ENCODE assay signal across 2 cellular contexts in the genomic region with DNA sequence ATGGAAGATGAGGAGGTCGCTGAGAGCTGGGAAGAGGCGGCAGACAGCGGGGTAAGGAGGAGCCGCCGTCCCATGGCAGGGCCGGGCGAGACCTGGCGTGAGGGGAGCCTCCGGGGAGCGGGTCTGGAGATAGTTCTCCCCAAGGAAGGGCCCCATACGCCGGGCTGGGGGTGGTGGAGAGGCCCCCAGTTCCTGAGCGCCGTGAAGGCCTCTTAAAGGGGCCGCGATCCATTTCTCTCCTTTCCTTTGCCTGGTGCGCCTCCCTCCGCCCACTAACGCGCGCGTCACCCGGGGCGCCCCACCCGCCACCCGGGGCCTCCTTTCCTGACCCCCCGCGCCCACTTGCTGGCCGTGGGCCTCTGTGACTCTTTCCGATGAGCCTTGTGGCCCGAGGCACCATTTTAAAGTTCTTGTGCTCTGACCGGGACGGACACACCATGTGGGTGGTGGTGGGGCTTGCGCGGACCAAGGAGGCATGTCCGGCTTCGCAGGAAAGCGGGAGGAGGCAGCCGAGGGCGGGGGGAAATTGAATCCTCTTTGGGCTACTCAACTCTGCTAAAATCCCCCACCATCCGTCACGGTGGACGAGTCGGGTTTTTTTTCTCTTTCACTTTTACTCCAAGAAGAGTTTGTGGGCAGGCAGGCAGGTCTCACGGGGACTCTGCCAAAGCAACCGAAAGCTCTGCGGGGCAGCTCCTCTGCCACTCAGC.
A peak's percentile ranks its signal among the peaks of the same experiment; 100 is the strongest.
TF ChIP-seq lines count a peak whose summit lies in the region.

No MANE protein-coding gene starts in this region.

TF ChIP-seq in HEK293, 187 proteins besides CTCF, POLR2A, EP300 and RAD21 (continued from another document and continues in another):
- TF ChIP-seq, protein P1, sequence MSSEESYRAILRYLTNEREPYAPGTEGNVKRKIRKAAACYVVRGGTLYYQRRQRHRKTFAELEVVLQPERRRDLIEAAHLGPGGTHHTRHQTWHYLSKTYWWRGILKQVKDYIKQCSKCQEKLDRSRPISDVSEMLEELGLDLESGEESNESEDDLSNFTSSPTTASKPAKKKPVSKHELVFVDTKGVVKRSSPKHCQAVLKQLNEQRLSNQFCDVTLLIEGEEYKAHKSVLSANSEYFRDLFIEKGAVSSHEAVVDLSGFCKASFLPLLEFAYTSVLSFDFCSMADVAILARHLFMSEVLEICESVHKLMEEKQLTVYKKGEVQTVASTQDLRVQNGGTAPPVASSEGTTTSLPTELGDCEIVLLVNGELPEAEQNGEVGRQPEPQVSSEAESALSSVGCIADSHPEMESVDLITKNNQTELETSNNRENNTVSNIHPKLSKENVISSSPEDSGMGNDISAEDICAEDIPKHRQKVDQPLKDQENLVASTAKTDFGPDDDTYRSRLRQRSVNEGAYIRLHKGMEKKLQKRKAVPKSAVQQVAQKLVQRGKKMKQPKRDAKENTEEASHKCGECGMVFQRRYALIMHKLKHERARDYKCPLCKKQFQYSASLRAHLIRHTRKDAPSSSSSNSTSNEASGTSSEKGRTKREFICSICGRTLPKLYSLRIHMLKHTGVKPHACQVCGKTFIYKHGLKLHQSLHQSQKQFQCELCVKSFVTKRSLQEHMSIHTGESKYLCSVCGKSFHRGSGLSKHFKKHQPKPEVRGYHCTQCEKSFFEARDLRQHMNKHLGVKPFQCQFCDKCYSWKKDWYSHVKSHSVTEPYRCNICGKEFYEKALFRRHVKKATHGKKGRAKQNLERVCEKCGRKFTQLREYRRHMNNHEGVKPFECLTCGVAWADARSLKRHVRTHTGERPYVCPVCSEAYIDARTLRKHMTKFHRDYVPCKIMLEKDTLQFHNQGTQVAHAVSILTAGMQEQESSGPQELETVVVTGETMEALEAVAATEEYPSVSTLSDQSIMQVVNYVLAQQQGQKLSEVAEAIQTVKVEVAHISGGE (tag by site-specific recombination; conservative IDR thresholded peaks at IDR 0.05; ENCODE audit: low read depth) = peak; percentile 42; the same call in 1 of the 2 replicates
- 0 out of 2 replicates have a peak, but pooled peaks have one; percentile 28 for TF ChIP-seq ZNF280D (tag by site-specific recombination; IDR thresholded peaks at IDR 0.05)
- peak; percentile 70; the same call in 1 of the 2 replicates for TF ChIP-seq ZNF501 (tag by site-specific recombination; IDR thresholded peaks at IDR 0.05)
- peak; percentile 97 for TF ChIP-seq ZNF335 (tag by site-specific recombination; conservative IDR thresholded peaks at IDR 0.05)
- peak; percentile 50 for TF ChIP-seq SP2 (tag by site-specific recombination; IDR thresholded peaks at IDR 0.05)
- TF ChIP-seq ZFP37 (tag by site-specific recombination; IDR thresholded peaks at IDR 0.05) = peak; percentile 48; the same call in 1 of the 2 replicates
- peak; percentile 31; the same call in 1 of the 2 replicates for TF ChIP-seq ZBTB7A (tag by site-specific recombination; IDR thresholded peaks at IDR 0.05; ENCODE audit: low read depth)
- peak; percentile 85 for TF ChIP-seq ZNF341 (tag by site-specific recombination; IDR thresholded peaks at IDR 0.05; ENCODE audit: low read depth)
- peak; percentile 73; the same call in 1 of the 2 replicates for TF ChIP-seq ZNF324 (tag by site-specific recombination; IDR thresholded peaks at IDR 0.05)
- TF ChIP-seq, protein P2, sequence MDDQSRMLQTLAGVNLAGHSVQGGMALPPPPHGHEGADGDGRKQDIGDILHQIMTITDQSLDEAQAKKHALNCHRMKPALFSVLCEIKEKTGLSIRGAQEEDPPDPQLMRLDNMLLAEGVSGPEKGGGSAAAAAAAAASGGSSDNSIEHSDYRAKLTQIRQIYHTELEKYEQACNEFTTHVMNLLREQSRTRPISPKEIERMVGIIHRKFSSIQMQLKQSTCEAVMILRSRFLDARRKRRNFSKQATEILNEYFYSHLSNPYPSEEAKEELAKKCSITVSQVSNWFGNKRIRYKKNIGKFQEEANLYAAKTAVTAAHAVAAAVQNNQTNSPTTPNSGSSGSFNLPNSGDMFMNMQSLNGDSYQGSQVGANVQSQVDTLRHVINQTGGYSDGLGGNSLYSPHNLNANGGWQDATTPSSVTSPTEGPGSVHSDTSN (CRISPR knock-in tag; IDR thresholded peaks at IDR 0.05) = peak; percentile 68; the same call in 1 of the 2 replicates
- TF ChIP-seq EGR2 (tag by site-specific recombination; IDR thresholded peaks at IDR 0.05; ENCODE audit: low read depth) = peak; percentile 96
- TF ChIP-seq FEZF1 (tag by site-specific recombination; IDR thresholded peaks at IDR 0.05) = peak; percentile 6; the same call in 1 of the 2 replicates
- TF ChIP-seq ZNF292 (tag by site-specific recombination; IDR thresholded peaks at IDR 0.05; ENCODE audit: borderline replicate concordance, low read depth) = no peak
- TF ChIP-seq ZNF76 (tag by site-specific recombination; IDR thresholded peaks at IDR 0.05; ENCODE audit: borderline replicate concordance, low read depth) = peak; percentile 76; the same call in 1 of the 2 replicates
- TF ChIP-seq TRIM28 (IDR thresholded peaks at IDR 0.05; ENCODE audit: borderline replicate concordance, low read length) = no peak
- peak; percentile 85; the same call in 1 of the 2 replicates for TF ChIP-seq ZNF561 (tag by site-specific recombination; IDR thresholded peaks at IDR 0.05; ENCODE audit: borderline replicate concordance)
- TF ChIP-seq KLF9 (tag by site-specific recombination; IDR thresholded peaks at IDR 0.05; ENCODE audit: low read depth) = peak; percentile 55

TF ChIP-seq in GM12878, 131 proteins besides CTCF, POLR2A, EP300 and RAD21 (continued from another document and continues in another):
- TF ChIP-seq, protein P3, sequence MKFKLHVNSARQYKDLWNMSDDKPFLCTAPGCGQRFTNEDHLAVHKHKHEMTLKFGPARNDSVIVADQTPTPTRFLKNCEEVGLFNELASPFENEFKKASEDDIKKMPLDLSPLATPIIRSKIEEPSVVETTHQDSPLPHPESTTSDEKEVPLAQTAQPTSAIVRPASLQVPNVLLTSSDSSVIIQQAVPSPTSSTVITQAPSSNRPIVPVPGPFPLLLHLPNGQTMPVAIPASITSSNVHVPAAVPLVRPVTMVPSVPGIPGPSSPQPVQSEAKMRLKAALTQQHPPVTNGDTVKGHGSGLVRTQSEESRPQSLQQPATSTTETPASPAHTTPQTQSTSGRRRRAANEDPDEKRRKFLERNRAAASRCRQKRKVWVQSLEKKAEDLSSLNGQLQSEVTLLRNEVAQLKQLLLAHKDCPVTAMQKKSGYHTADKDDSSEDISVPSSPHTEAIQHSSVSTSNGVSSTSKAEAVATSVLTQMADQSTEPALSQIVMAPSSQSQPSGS (IDR thresholded peaks at IDR 0.05; ENCODE audit: low read length) = peak; percentile 51; the same call in 1 of the 2 replicates
- TF ChIP-seq NR2F1 (conservative IDR thresholded peaks at IDR 0.05) (peak; percentile 83), FOXM1 (IDR thresholded peaks at IDR 0.05; ENCODE audit: low read depth, low read length) (peak; percentile 68), POLR2AphosphoS5 (IDR thresholded peaks at IDR 0.05; ENCODE audit: low read length) (peak; percentile 72), JUNB (IDR thresholded peaks at IDR 0.05) (peak; percentile 80), ASH2L (IDR thresholded peaks at IDR 0.05; ENCODE audit: borderline replicate concordance, low read depth) (no peak), REST (IDR thresholded peaks at IDR 0.05; ENCODE audit: low read depth, low read length) (0 out of 2 replicates have a peak, but pooled peaks have one; percentile 31), HDGF (IDR thresholded peaks at IDR 0.05) (peak; percentile 54; the same call in 1 of the 2 replicates), BRCA1 (IDR thresholded peaks at IDR 0.05; ENCODE audit: low read depth, low read length) (no peak), SKIL (IDR thresholded peaks at IDR 0.05; ENCODE audit: low read depth, poor library complexity, severe bottlenecking) (peak; percentile 63), SUZ12 (IDR thresholded peaks at IDR 0.05; ENCODE audit: unreplicated experiment) (no peak), RELA (IDR thresholded peaks at IDR 0.05; ENCODE audit: borderline replicate concordance, partially characterized antibody) (no peak), MLLT1 (IDR thresholded peaks at IDR 0.05) (peak; percentile 61; the same call in 1 of the 2 replicates), HCFC1 (IDR thresholded peaks at IDR 0.05; ENCODE audit: low read length) (no peak), NFYA (IDR thresholded peaks at IDR 0.05; ENCODE audit: borderline replicate concordance, low read depth, low read length) (no peak)
- TF ChIP-seq, protein P4, sequence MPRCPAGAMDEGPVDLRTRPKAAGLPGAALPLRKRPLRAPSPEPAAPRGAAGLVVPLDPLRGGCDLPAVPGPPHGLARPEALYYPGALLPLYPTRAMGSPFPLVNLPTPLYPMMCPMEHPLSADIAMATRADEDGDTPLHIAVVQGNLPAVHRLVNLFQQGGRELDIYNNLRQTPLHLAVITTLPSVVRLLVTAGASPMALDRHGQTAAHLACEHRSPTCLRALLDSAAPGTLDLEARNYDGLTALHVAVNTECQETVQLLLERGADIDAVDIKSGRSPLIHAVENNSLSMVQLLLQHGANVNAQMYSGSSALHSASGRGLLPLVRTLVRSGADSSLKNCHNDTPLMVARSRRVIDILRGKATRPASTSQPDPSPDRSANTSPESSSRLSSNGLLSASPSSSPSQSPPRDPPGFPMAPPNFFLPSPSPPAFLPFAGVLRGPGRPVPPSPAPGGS (IDR thresholded peaks at IDR 0.05; ENCODE audit: borderline replicate concordance, insufficient read depth, low read depth, low read length, poor library complexity, severe bottlenecking) = peak; percentile 40
- TF ChIP-seq, protein P5, sequence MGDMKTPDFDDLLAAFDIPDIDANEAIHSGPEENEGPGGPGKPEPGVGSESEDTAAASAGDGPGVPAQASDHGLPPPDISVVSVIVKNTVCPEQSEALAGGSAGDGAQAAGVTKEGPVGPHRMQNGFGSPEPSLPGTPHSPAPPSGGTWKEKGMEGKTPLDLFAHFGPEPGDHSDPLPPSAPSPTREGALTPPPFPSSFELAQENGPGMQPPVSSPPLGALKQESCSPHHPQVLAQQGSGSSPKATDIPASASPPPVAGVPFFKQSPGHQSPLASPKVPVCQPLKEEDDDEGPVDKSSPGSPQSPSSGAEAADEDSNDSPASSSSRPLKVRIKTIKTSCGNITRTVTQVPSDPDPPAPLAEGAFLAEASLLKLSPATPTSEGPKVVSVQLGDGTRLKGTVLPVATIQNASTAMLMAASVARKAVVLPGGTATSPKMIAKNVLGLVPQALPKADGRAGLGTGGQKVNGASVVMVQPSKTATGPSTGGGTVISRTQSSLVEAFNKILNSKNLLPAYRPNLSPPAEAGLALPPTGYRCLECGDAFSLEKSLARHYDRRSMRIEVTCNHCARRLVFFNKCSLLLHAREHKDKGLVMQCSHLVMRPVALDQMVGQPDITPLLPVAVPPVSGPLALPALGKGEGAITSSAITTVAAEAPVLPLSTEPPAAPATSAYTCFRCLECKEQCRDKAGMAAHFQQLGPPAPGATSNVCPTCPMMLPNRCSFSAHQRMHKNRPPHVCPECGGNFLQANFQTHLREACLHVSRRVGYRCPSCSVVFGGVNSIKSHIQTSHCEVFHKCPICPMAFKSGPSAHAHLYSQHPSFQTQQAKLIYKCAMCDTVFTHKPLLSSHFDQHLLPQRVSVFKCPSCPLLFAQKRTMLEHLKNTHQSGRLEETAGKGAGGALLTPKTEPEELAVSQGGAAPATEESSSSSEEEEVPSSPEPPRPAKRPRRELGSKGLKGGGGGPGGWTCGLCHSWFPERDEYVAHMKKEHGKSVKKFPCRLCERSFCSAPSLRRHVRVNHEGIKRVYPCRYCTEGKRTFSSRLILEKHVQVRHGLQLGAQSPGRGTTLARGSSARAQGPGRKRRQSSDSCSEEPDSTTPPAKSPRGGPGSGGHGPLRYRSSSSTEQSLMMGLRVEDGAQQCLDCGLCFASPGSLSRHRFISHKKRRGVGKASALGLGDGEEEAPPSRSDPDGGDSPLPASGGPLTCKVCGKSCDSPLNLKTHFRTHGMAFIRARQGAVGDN (IDR thresholded peaks at IDR 0.05) = no peak
- TF ChIP-seq, protein P6, sequence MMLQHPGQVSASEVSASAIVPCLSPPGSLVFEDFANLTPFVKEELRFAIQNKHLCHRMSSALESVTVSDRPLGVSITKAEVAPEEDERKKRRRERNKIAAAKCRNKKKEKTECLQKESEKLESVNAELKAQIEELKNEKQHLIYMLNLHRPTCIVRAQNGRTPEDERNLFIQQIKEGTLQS (IDR thresholded peaks at IDR 0.05; ENCODE audit: borderline replicate concordance, extremely low read depth, low read depth, low read length) = no peak
